Comparison of ENCODE assay signal across 16 cellular contexts in genomic region chr22:23993080-23993479, GRCh38. TPM values are rescaled to one million over a fixed set of nuclear protein-coding genes. Genes with fewer than 3 reads are reported as not detected.
"Had no signal": no experiment of that assay in that cellular context is flagged by ENCODE, and none has a peak within 500 bp of the region (broad histone marks: within the 10 kb centered on the region; RNA-seq: fewer than 3 reads in every experiment).

No MANE protein-coding gene starts in this region.

RNA-seq across cellular contexts. Expression of gene GSTT4, which starts 12.2 kb away (rescaled TPM):
- total RNA-seq: activated CD4-positive, alpha-beta memory T cell treated with anti-CD3 and anti-CD28 coated beads for 36 hours; activated CD4-positive, alpha-beta T cell treated with anti-CD3 and anti-CD28 coated beads for 36 hours; activated CD8-positive, alpha-beta memory T cell treated with anti-CD3 and anti-CD28 coated beads for 36 hours; activated CD8-positive, alpha-beta T cell treated with anti-CD3 and anti-CD28 coated beads for 36 hours; activated naive CD8-positive, alpha-beta T cell treated with anti-CD3 and anti-CD28 coated beads, Interleukin-2, amount 10 ng/mL, durations not matched to agents 7 days and 5 days; activated T-cell treated with anti-CD3 and anti-CD28 coated beads, Interleukin-2, amount 50 U/mL, for 4 hours; activated T-cell treated with anti-CD3 and anti-CD28 coated beads, Interleukin-2, amount 50 U/mL, for 72 hours; activated T-helper 1 cell treated with anti-CD3 and anti-CD28 coated beads, Interleukin-12 subunit alpha, Interleukin-12 subunit beta, Interleukin-2, Interleukin-4 antibody, amounts not matched to agents 30 ng/mL and 10 ng/mL and 1 ng/mL, durations not matched to agents 14 hours and 24 hours and 36 hours; activated T-helper 2 cell treated with anti-CD3 and anti-CD28 coated beads, Interferon-gamma antibody, Interleukin-2, Interleukin-4, amounts not matched to agents 10 μg/mL and 5 μg/mL and 100 μg/mL, durations not matched to agents 14 hours and 24 hours and 36 hours; ascending aorta; bronchial epithelial cell; cardiac muscle cell; chondrocyte; T-helper 2 cell treated with Interferon-gamma antibody and Interleukin-4, amounts not matched to agents 100 ng/mL and 5 ng/mL, for 36 hours; WTC11 had no signal
- polyA plus RNA-seq: adipose tissue, cardiac muscle cell had no signal

RNA-seq across cellular contexts. Expression of gene GSTT2, which starts 13.1 kb away (rescaled TPM):
- total RNA-seq: activated CD4-positive, alpha-beta memory T cell treated with anti-CD3 and anti-CD28 coated beads for 36 hours; activated CD4-positive, alpha-beta T cell treated with anti-CD3 and anti-CD28 coated beads for 36 hours; activated CD8-positive, alpha-beta memory T cell treated with anti-CD3 and anti-CD28 coated beads for 36 hours; activated CD8-positive, alpha-beta T cell treated with anti-CD3 and anti-CD28 coated beads for 36 hours; activated naive CD8-positive, alpha-beta T cell treated with anti-CD3 and anti-CD28 coated beads, Interleukin-2, amount 10 ng/mL, durations not matched to agents 7 days and 5 days; activated T-cell treated with anti-CD3 and anti-CD28 coated beads, Interleukin-2, amount 50 U/mL, for 4 hours; activated T-cell treated with anti-CD3 and anti-CD28 coated beads, Interleukin-2, amount 50 U/mL, for 72 hours; activated T-helper 1 cell treated with anti-CD3 and anti-CD28 coated beads, Interleukin-12 subunit alpha, Interleukin-12 subunit beta, Interleukin-2, Interleukin-4 antibody, amounts not matched to agents 30 ng/mL and 10 ng/mL and 1 ng/mL, durations not matched to agents 14 hours and 24 hours and 36 hours; activated T-helper 2 cell treated with anti-CD3 and anti-CD28 coated beads, Interferon-gamma antibody, Interleukin-2, Interleukin-4, amounts not matched to agents 10 μg/mL and 5 μg/mL and 100 μg/mL, durations not matched to agents 14 hours and 24 hours and 36 hours; ascending aorta; bronchial epithelial cell; chondrocyte had no signal

RNA-seq across cellular contexts. Expression of gene DDTL, which starts 26.4 kb away (rescaled TPM):
- total RNA-seq: activated CD8-positive, alpha-beta memory T cell treated with anti-CD3 and anti-CD28 coated beads for 36 hours; activated CD8-positive, alpha-beta T cell treated with anti-CD3 and anti-CD28 coated beads for 36 hours; activated naive CD8-positive, alpha-beta T cell treated with anti-CD3 and anti-CD28 coated beads, Interleukin-2, amount 10 ng/mL, durations not matched to agents 7 days and 5 days; ascending aorta; chondrocyte had no signal
